Comparison of ENCODE assay signal across 10 cellular contexts in the genomic region with DNA sequence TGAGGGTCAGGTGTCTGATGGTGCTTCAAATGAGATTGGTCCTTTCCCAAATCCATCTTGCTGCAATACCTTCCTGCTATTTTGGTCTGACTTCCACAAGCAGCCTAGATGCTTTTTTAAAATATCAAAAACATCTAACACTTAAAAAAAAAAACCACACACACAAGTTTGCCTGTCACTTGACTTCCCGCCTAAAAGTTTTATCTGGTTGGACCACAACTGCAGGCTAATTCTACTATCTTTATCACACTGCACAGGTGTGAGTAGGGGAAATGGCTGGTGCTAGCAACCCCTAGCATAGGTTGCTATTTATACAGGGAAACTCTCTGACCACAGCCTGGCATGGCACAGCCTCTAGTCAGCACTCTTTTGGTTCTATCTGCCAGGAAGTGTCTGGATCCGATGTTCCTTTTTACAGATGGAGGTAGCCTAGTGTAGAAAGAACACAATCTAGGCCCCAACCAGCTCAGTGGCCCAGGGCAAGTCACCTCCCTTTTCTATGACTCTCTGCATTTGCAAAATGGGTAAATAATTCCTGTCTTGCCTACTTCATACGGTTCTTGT. TPM values are rescaled to one million over a fixed set of nuclear protein-coding genes. Genes with fewer than 3 reads are reported as not detected.
DNase-seq lines count a peak whose midpoint lies in the region; ATAC-seq and TF ChIP-seq lines count a peak whose summit lies in the region.
"Had no signal": no experiment of that assay in that cellular context is flagged by ENCODE, and none has a peak within 500 bp of the region (broad histone marks: within the 10 kb centered on the region; RNA-seq: fewer than 3 reads in every experiment).

HEMGN (minus strand) TSS at position 92 of the 564 bp plus-strand sequence; CDS start at position 56, 36 bp downstream.

- H3K9me3 Mint-ChIP-seq in activated B cell treated with CpG ODN at 0.5 μM for 24 hours: no peaks in the 10 kb centered on the region
- H3K9me3 Mint-ChIP-seq in naive thymus-derived CD4-positive, alpha-beta T cell: no peaks in the 10 kb centered on the region

- H3K36me3 Mint-ChIP-seq in activated B cell treated with CpG ODN at 0.5 μM for 24 hours (ENCODE audit: low read depth): no peaks in the 10 kb centered on the region
- H3K36me3 Mint-ChIP-seq in naive thymus-derived CD4-positive, alpha-beta T cell: no peaks in the 10 kb centered on the region

- H3K4me3 Mint-ChIP-seq in activated B cell treated with CpG ODN at 0.5 μM for 24 hours: no peak within 1 kb of the TSS
- H3K4me3 Mint-ChIP-seq in naive thymus-derived CD4-positive, alpha-beta T cell: peak within 1 kb of the TSS; percentile 40 to 81 (median 62)

- POLR2A ChIA-PET in activated B cell treated with CpG ODN at 0.5 μM for 24 hours (lab: Charles Lee): no interaction called here
- POLR2A ChIA-PET in naive thymus-derived CD4-positive, alpha-beta T cell (lab: Charles Lee): interaction anchor here (0.7 to 7.8 kb wide), 5 partner anchors 13 to 67 kb away, joined by 3 to 54 read pairs (median 5); partner anchors contain the start of genes ANP32B and TRMO

- no peaks in the 10 kb centered on the region for H3K9me3 ChIP-seq in naive thymus-derived CD4-positive, alpha-beta T cell (ENCODE audit: control insufficient read depth in 2 of 3, low read length in 3 of 3)
- H3K9me3 ChIP-seq in upper lobe of right lung: no peaks in the 10 kb centered on the region

- CTCF ChIA-PET in activated B cell treated with CpG ODN at 0.5 μM for 24 hours (lab: Charles Lee): interaction anchor here (1.1 kb wide), 1 partner anchor 16 kb away, joined by 3 read pairs; the partner anchor contains the start of gene TRMO
- CTCF ChIA-PET in naive thymus-derived CD4-positive, alpha-beta T cell (lab: Charles Lee): interaction anchor here (0.6 to 1.7 kb wide), 5 partner anchors 9 to 22 kb away, joined by 3 to 9 read pairs (median 4); partner anchors contain the start of gene TRMO

- peaks cover 7% of the 10 kb centered on the region for H3K4me1 Mint-ChIP-seq in activated B cell treated with CpG ODN at 0.5 μM for 24 hours
- peaks cover 18 to 63% (median 58%) of the 10 kb centered on the region in 7 donors for H3K4me1 Mint-ChIP-seq in naive thymus-derived CD4-positive, alpha-beta T cell

- peak within 1 kb of the TSS; percentile 10 for H3K4me3 ChIP-seq in naive thymus-derived CD4-positive, alpha-beta T cell (ENCODE audit: low read length)
- no peak within 1 kb of the TSS for H3K4me3 ChIP-seq in upper lobe of right lung

- no peaks in the 10 kb centered on the region for H3K27me3 ChIP-seq in naive thymus-derived CD4-positive, alpha-beta T cell (ENCODE audit: control insufficient read depth in 2 of 2, insufficient read depth in 2 of 2, low read length in 2 of 2)
- peaks cover 12% of the 10 kb centered on the region for H3K27me3 ChIP-seq in upper lobe of right lung

- ATAC-seq in GM18517 (IDR thresholded peaks at IDR 0.05; ENCODE audit: unreplicated experiment) (peak; percentile 66), HG03045 (IDR thresholded peaks at IDR 0.05; ENCODE audit: unreplicated experiment) (peak; percentile 57), activated B cell treated with CpG ODN at 0.5 μM for 24 hours (ENCODE audit: low read depth) (peak; percentile 37), upper lobe of right lung (no peak), GM21528 (IDR thresholded peaks at IDR 0.05; ENCODE audit: low FRiP score, unreplicated experiment) (no peak), HG03521 (IDR thresholded peaks at IDR 0.05; ENCODE audit: unreplicated experiment) (no peak)
- ATAC-seq in naive thymus-derived CD4-positive, alpha-beta T cell: peak; percentile 97

- DNase-seq in activated B cell treated with CpG ODN at 0.5 μM for 24 hours (no peak), upper lobe of right lung (no peak), NOMO-1 (lab: John Stamatoyannopoulos, UW; ENCODE audit: unreplicated experiment in 2 of 2) (no peak)
- DNase-seq in naive thymus-derived CD4-positive, alpha-beta T cell: peak in 7 of 9 donors; percentile 38 to 74 (median 67)
- DNase-seq: IMR-90 had no signal

- H3K4me1 ChIP-seq in naive thymus-derived CD4-positive, alpha-beta T cell (ENCODE audit: control insufficient read depth in 2 of 2, insufficient read depth in 2 of 2, low read length in 2 of 2): peaks cover 18 to 48% of the 10 kb centered on the region in 2 donors
- no peaks in the 10 kb centered on the region for H3K4me1 ChIP-seq in upper lobe of right lung

- H3K27ac Mint-ChIP-seq in activated B cell treated with CpG ODN at 0.5 μM for 24 hours: no peak within 1 kb of the TSS
- peak within 1 kb of the TSS; percentile 82 to 94 (median 90) for H3K27ac Mint-ChIP-seq in naive thymus-derived CD4-positive, alpha-beta T cell

- TF ChIP-seq CTCF in activated B cell treated with CpG ODN at 0.5 μM for 24 hours (IDR thresholded peaks at IDR 0.05): no peak
- no peak for TF ChIP-seq CTCF in upper lobe of right lung (IDR thresholded peaks at IDR 0.05)

- peak within 1 kb of the TSS; percentile 67 for H3K27ac ChIP-seq in naive thymus-derived CD4-positive, alpha-beta T cell (ENCODE audit: low read depth, low read length)
- no peak within 1 kb of the TSS for H3K27ac ChIP-seq in upper lobe of right lung

- intact Hi-C loops in activated B cell treated with CpG ODN at 0.5 μM for 24 hours (cut with micrococcal nuclease): no loop called here
- intact Hi-C loops in naive thymus-derived CD4-positive, alpha-beta T cell (cut with micrococcal nuclease): loop anchor here in 1 of 2 donors (1.0 kb wide), 2 partner anchors 15 to 16 kb away; no protein-coding TSS in a partner anchor
- intact Hi-C loops in upper lobe of right lung (cut with DNase I): no loop called here

- H3K27me3 Mint-ChIP-seq in activated B cell treated with CpG ODN at 0.5 μM for 24 hours: peaks cover 2% of the 10 kb centered on the region
- H3K27me3 Mint-ChIP-seq in naive thymus-derived CD4-positive, alpha-beta T cell: peaks cover 0 to 13% (median 0%) of the 10 kb centered on the region in 5 donors

- H3K36me3 ChIP-seq in naive thymus-derived CD4-positive, alpha-beta T cell (ENCODE audit: control insufficient read depth in 2 of 3, insufficient read depth in 3 of 3, low read length in 3 of 3): no peaks in the 10 kb centered on the region
- H3K36me3 ChIP-seq in upper lobe of right lung: no peaks in the 10 kb centered on the region

RNA-seq across cellular contexts. Expression of gene HEMGN, which starts in this region (rescaled TPM):
- 0.11 TPM in 1 of 2 replicates, not detected in the other for total RNA-seq in activated B cell treated with CpG ODN at 0.5 μM for 24 hours
- total RNA-seq in naive thymus-derived CD4-positive, alpha-beta T cell: 1 to 10 TPM; 1.3 to 4.3 (median 2.3) TPM
- polyA plus RNA-seq in naive thymus-derived CD4-positive, alpha-beta T cell: 10 to 100 TPM; 13.6 to 14.2 TPM
- not detected for total RNA-seq in upper lobe of right lung
- total RNA-seq: glomerular endothelial cell, IMR-90 had no signal
- polyA plus RNA-seq: IMR-90 had no signal

Comparison
In these comparisons a context has a peak if more than half of its experiments do, and no peak if none do; other contexts are left out.
1. Peak in ATAC-seq in activated B cell treated with CpG ODN at 0.5 μM for 24 hours; RNA of the gene not detected or under 1 TPM.
2. ATAC-seq: peak in GM18517 (single experiment), HG03045 (single experiment) and naive thymus-derived CD4-positive, alpha-beta T cell (single experiment); none in upper lobe of right lung (single experiment), GM21528 (single experiment) and HG03521 (single experiment).
3. DNase-seq: peak in naive thymus-derived CD4-positive, alpha-beta T cell (7 of 9); none in activated B cell treated with CpG ODN at 0.5 μM for 24 hours (single experiment), upper lobe of right lung (single experiment) and NOMO-1 (0 of 2).